In genomic region chr5:16179936-16180788, GRCh38 we compare ENCODE assay signal across 11 cellular contexts. TPM values are rescaled to one million over a fixed set of nuclear protein-coding genes. Genes with fewer than 3 reads are reported as not detected.
DNase-seq lines count a peak whose midpoint lies in the region; ATAC-seq and TF ChIP-seq lines count a peak whose summit lies in the region.
"Had no signal": no experiment of that assay in that cellular context is flagged by ENCODE, and none has a peak within 500 bp of the region (broad histone marks: within the 10 kb centered on the region; RNA-seq: fewer than 3 reads in every experiment).

No MANE protein-coding gene starts in this region.

- H3K27ac ChIP-seq in dorsolateral prefrontal cortex (peak overlapping the region in 27 of 59 donors; percentile 4 to 68 (median 46)), mesenchymal stem cell (ENCODE audit: low read length, poor library complexity, severe bottlenecking) (no peak overlapping the region), thymus (ENCODE audit: low read depth) (no peak overlapping the region)
- H3K27ac ChIP-seq: RWPE1 had no signal

- H3K9me3 ChIP-seq in mesenchymal stem cell (ENCODE audit: control insufficient read depth, low read length) (peaks cover 4% of the 10 kb centered on the region), thymus (ENCODE audit: control insufficient read depth) (no peaks in the 10 kb centered on the region)

- H3K36me3 Mint-ChIP-seq in activated T-cell treated with anti-CD3 and anti-CD28 coated beads, Interleukin-2, amount 50 U/mL, for 72 hours (ENCODE audit: insufficient read depth in 2 of 2): peaks cover 5 to 7% of the 10 kb centered on the region in 2 donors

- H2BK15ac ChIP-seq in mesenchymal stem cell (ENCODE audit: low read depth, poor library complexity, severe bottlenecking): no peak overlapping the region

- ATAC-seq in activated T-cell treated with anti-CD3 and anti-CD28 coated beads, Interleukin-2, amount 50 U/mL, for 72 hours (replicated peaks in 1 of 2): no peak
- no peak for ATAC-seq in HG03095 (IDR thresholded peaks at IDR 0.05; ENCODE audit: unreplicated experiment)

- H3K4me3 ChIP-seq in dorsolateral prefrontal cortex (peak overlapping the region in 57 of 59 donors; percentile 10 to 71 (median 49)), mesenchymal stem cell (ENCODE audit: insufficient read depth in 1 of 2, low read depth in 1 of 2, low read length in 2 of 2) (peak overlapping the region in 1 of 2 experiments; percentile 42), thymus (ENCODE audit: low read length) (peak overlapping the region; percentile 13)

- H3K9me3 Mint-ChIP-seq in activated T-cell treated with anti-CD3 and anti-CD28 coated beads, Interleukin-2, amount 50 U/mL, for 72 hours: peaks cover 1 to 7% of the 10 kb centered on the region in 2 donors

- no peak overlapping the region for H3K18ac ChIP-seq in mesenchymal stem cell (ENCODE audit: low read depth in 1 of 2, low read length in 2 of 2)

- no peak overlapping the region for H3K23ac ChIP-seq in mesenchymal stem cell (ENCODE audit: low read length in 2 of 2)

- peaks cover 42% of the 10 kb centered on the region for H3K27me3 Mint-ChIP-seq in activated T-cell treated with anti-CD3 and anti-CD28 coated beads, Interleukin-2, amount 50 U/mL, for 72 hours (ENCODE audit: low read depth)

- no peaks in the 10 kb centered on the region for H3K79me1 ChIP-seq in mesenchymal stem cell (replicated peaks; ENCODE audit: low read length, poor library complexity, severe bottlenecking)

- no peak for TF ChIP-seq CTCF in dorsolateral prefrontal cortex (IDR thresholded peaks at IDR 0.05 in 54 of 56, conservative IDR thresholded peaks at IDR 0.05 in 2 of 56; ENCODE audit: low read depth in 1 of 56, partially characterized antibody in 56 of 56)

- H3K4me2 ChIP-seq in mesenchymal stem cell (ENCODE audit: low read length, poor library complexity, severe bottlenecking): peak overlapping the region; percentile 42

- H3K14ac ChIP-seq in mesenchymal stem cell (ENCODE audit: low read length in 2 of 2): no peak overlapping the region

- H3K9ac ChIP-seq in mesenchymal stem cell (ENCODE audit: low read length): no peak overlapping the region

- no peak overlapping the region for H2AK5ac ChIP-seq in mesenchymal stem cell (ENCODE audit: low read length, severe bottlenecking)

- no peak for DNase-seq in activated T-cell treated with anti-CD3 and anti-CD28 coated beads, Interleukin-2, amount 50 U/mL, for 72 hours
- DNase-seq in activated T-cell treated with anti-CD3 and anti-CD28 coated beads, Interleukin-2, amount 50 U/mL, for 48 hours: no peak
- DNase-seq in dorsolateral prefrontal cortex (peak in 1 of 10 donors; percentile 42), mesenchymal stem cell (no peak), posterior vena cava (ENCODE audit: low spot score) (no peak), putamen (ENCODE audit: low spot score) (no peak)
- DNase-seq: small intestine had no signal

- no peaks in the 10 kb centered on the region for H3K36me3 ChIP-seq in mesenchymal stem cell (ENCODE audit: control insufficient read depth in 1 of 2, insufficient read depth in 2 of 2, low read depth in 1 of 2, low read length in 2 of 2)
- no peaks in the 10 kb centered on the region for H3K36me3 ChIP-seq in thymus (ENCODE audit: control insufficient read depth, insufficient read depth)

- H3K27ac Mint-ChIP-seq in activated T-cell treated with anti-CD3 and anti-CD28 coated beads, Interleukin-2, amount 50 U/mL, for 72 hours: no peak overlapping the region

- H2BK120ac ChIP-seq in mesenchymal stem cell (ENCODE audit: low read depth, low read length): no peak overlapping the region

- peak overlapping the region; percentile 34 to 43 for H3K4me3 Mint-ChIP-seq in activated T-cell treated with anti-CD3 and anti-CD28 coated beads, Interleukin-2, amount 50 U/mL, for 72 hours

- no peaks in the 10 kb centered on the region for H3K4me1 Mint-ChIP-seq in activated T-cell treated with anti-CD3 and anti-CD28 coated beads, Interleukin-2, amount 50 U/mL, for 72 hours (ENCODE audit: low read depth)

- H4K91ac ChIP-seq in mesenchymal stem cell (ENCODE audit: low read length): no peak overlapping the region

- H3K4ac ChIP-seq in mesenchymal stem cell (ENCODE audit: low read depth in 1 of 2, low read length in 2 of 2): no peak overlapping the region

- WGBS in mesenchymal stem cell: 4% methylated on average over 51 of the region's 63 CpGs
- WGBS in thymus: 5% methylated on average over 63 of the region's 63 CpGs

- H2BK5ac ChIP-seq in mesenchymal stem cell (ENCODE audit: low read depth, low read length, poor library complexity, severe bottlenecking): no peak overlapping the region

- H4K8ac ChIP-seq in mesenchymal stem cell (ENCODE audit: low read length): no peak overlapping the region

- H2AFZ ChIP-seq in mesenchymal stem cell (ENCODE audit: low read depth, low read length): no peak overlapping the region

- H2BK12ac ChIP-seq in mesenchymal stem cell (ENCODE audit: low read length in 2 of 2): no peak overlapping the region

- intact Hi-C loops in dorsolateral prefrontal cortex (cut with DNase I) (no loop called here), posterior vena cava (cut with DNase I) (no loop called here)

- H3K4me1 ChIP-seq in mesenchymal stem cell (ENCODE audit: control insufficient read depth, insufficient read depth, low read depth, low read length) (peaks cover 11% of the 10 kb centered on the region), thymus (ENCODE audit: control insufficient read depth, insufficient read depth, low read length) (no peaks in the 10 kb centered on the region)

- H3K27me3 ChIP-seq in dorsolateral prefrontal cortex (peaks cover 0 to 54% (median 9%) of the 10 kb centered on the region in 45 donors), mesenchymal stem cell (ENCODE audit: control insufficient read depth in 1 of 2, insufficient read depth in 1 of 2, low read length in 2 of 2) (peaks cover 28 to 44% of the 10 kb centered on the region in 2 experiments), thymus (ENCODE audit: control insufficient read depth, insufficient read depth) (peaks cover 37% of the 10 kb centered on the region)

RNA-seq across cellular contexts. Expression of gene MARCHF11, which starts 0.6 kb away (rescaled TPM):
- total RNA-seq in activated T-cell treated with anti-CD3 and anti-CD28 coated beads, Interleukin-2, amount 50 U/mL, for 72 hours: not detected
- total RNA-seq in dorsolateral prefrontal cortex: 10 to 100 TPM in 3 of 120 experiments, 1 to 10 TPM in 117; 1.1 to 14.0 (median 5.7) TPM
- polyA plus RNA-seq in mesenchymal stem cell (2013, experiment 1 of 2): not detected
- polyA plus RNA-seq in mesenchymal stem cell (2013, experiment 2 of 2): not detected
- polyA plus RNA-seq in thymus: 0.07 TPM
- not detected for total RNA-seq in posterior vena cava
- total RNA-seq: Daoy had no signal
